In genomic region chr10:133159950-133160812, GRCh38 we compare ENCODE assay signal across 8 cellular contexts. TPM values are rescaled to one million over a fixed set of nuclear protein-coding genes. Genes with fewer than 3 reads are reported as not detected.
A peak's percentile ranks its signal among the peaks of the same experiment; 100 is the strongest.
DNase-seq lines count a peak whose midpoint lies in the region; ATAC-seq and TF ChIP-seq lines count a peak whose summit lies in the region.

TSS of gene KNDC1 (plus strand) at chr10:133160219. CDS start at chr10:133160468, 249 bp downstream.

- no peaks in the 10 kb centered on the region for H3K9me2 ChIP-seq in PC-3 (replicated peaks; ENCODE audit: low read length)

- ATAC-seq in PC-3, result peak; percentile 53
- ATAC-seq in HG03378 (IDR thresholded peaks at IDR 0.05; ENCODE audit: unreplicated experiment), result no peak
- ATAC-seq in GM21390 (IDR thresholded peaks at IDR 0.05; ENCODE audit: unreplicated experiment), result no peak

- H3K9me3 ChIP-seq in PC-3 (ENCODE audit: low read length) (no peaks in the 10 kb centered on the region), mucosa of stomach (ENCODE audit: control insufficient read depth, low read length) (no peaks in the 10 kb centered on the region)

- H2AFZ ChIP-seq in PC-3 (ENCODE audit: low read length), result no peak within 1 kb of the TSS

- BruUV-seq in PC-3 (replicated peaks; lab: Mats Ljungman, UMichigan), result no TSS peak

- H3K27ac ChIP-seq in PC-3 (ENCODE audit: low read length), result no peak within 1 kb of the TSS

- H3K9ac ChIP-seq in PC-3 (ENCODE audit: low read length) (no peak within 1 kb of the TSS), mucosa of stomach (ENCODE audit: low read length) (peak within 1 kb of the TSS; percentile 22)

- DNase-seq in Daoy (ENCODE audit: low read depth), result peak; percentile 34
- no peak for DNase-seq in PC-3
- peak; percentile 70 for DNase-seq in epidermal melanocyte (ENCODE audit: insufficient read length, low spot score)
- no peak for DNase-seq in activated gamma-delta T cell treated with Interleukin-2 at 50 U/mL for 16 hours
- DNase-seq in activated CD4-positive, alpha-beta T cell treated with anti-CD3 and anti-CD28 coated beads for 48 hours, result no peak

- no peaks in the 10 kb centered on the region; the same call in 1 of the 2 replicates for H3K4me1 ChIP-seq in PC-3 (ENCODE audit: insufficient read depth, low read length)
- peaks cover 12% of the 10 kb centered on the region for H3K4me1 ChIP-seq in mucosa of stomach (ENCODE audit: control insufficient read depth, insufficient read depth, low read length)

- H3K36me3 ChIP-seq in PC-3 (ENCODE audit: low read depth, low read length), result no peaks in the 10 kb centered on the region
- H3K36me3 ChIP-seq in mucosa of stomach (ENCODE audit: control insufficient read depth, insufficient read depth, low read length), result no peaks in the 10 kb centered on the region

- CTCF ChIA-PET in PC-3 (lab: Charles Lee), result no interaction called here

- H3K4me2 ChIP-seq in PC-3 (ENCODE audit: low read length), result peak within 1 kb of the TSS; percentile 60

- intact Hi-C loops in PC-3 (cut with micrococcal nuclease), result no loop called here

- H3F3A ChIP-seq in PC-3 (ENCODE audit: low read length, unreplicated experiment), result no peaks in the 10 kb centered on the region

- POLR2A ChIA-PET in PC-3 (lab: Charles Lee; ENCODE audit: unreplicated experiment), result no interaction called here

- H3K4me3 ChIP-seq in PC-3 (ENCODE audit: low read length), result peak within 1 kb of the TSS; percentile 38; the same call in 1 of the 2 replicates
- no peak within 1 kb of the TSS for H3K4me3 ChIP-seq in mucosa of stomach (ENCODE audit: low read length)

- no peaks in the 10 kb centered on the region for H4K20me1 ChIP-seq in PC-3 (ENCODE audit: low read length)

- no peak for TF ChIP-seq CTCF in PC-3 (conservative IDR thresholded peaks at IDR 0.05; ENCODE audit: low read depth, low read length)

- H3K79me2 ChIP-seq in PC-3 (ENCODE audit: low read length), result no peaks in the 10 kb centered on the region

- H3K27me3 ChIP-seq in PC-3 (ENCODE audit: low read length) (peaks cover 14% of the 10 kb centered on the region), mucosa of stomach (ENCODE audit: control insufficient read depth, insufficient read depth, low read length) (peaks cover 28% of the 10 kb centered on the region)

RNA-seq across cellular contexts. Expression of gene KNDC1, which starts in this region (rescaled TPM):
- total RNA-seq in Daoy (2014; rRNA removed; shearing (Covaris generic)), result not detected in 2 replicates
- not detected in 2 replicates for total RNA-seq in PC-3 (2014; rRNA removed)

Comparison
In these comparisons a context has a peak if more than half of its experiments do, and no peak if none do; other contexts are left out.
1. Peak in DNase-seq in Daoy; RNA of the gene not detected or under 1 TPM.
2. Peak in ATAC-seq, H3K4me3 ChIP-seq and H3K4me2 ChIP-seq in PC-3; RNA of the gene not detected or under 1 TPM.